ENCODE assay signal across 35 cellular contexts in the genomic region with DNA sequence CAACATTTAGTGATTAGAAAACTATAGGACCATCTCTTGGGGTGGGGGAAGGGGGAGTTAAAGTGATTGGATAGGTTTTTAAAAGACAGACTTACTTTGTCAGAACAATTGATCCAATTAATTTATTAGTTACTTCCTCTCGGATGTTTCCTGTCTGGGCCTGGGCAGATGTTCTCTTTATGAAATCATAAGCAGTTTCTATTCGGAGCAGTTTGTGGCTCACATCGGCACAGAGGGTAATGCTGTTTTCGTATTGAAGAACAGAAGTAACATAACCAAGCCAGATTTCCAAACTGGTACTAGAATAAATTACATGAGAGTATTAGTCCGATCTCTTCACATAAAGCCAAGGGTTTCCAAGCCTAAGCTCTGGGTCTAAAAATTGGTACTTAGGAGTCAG. TPM values are rescaled to one million over a fixed set of nuclear protein-coding genes. Genes with fewer than 3 reads are reported as not detected.
"Had no signal": no experiment of that assay in that cellular context is flagged by ENCODE, and none has a peak within 500 bp of the region (broad histone marks: within the 10 kb centered on the region; RNA-seq: fewer than 3 reads in every experiment).

No MANE protein-coding gene starts in this region.

- H3K4me3 ChIP-seq: ascending aorta, cardiac muscle cell, colonic mucosa, Peyer's patch, SJCRH30, SK-N-MC had no signal

- ATAC-seq: activated CD4-positive, alpha-beta T cell treated with anti-CD3 and anti-CD28 coated beads for 36 hours; activated CD4-positive, CD25-positive, alpha-beta regulatory T cell treated with anti-CD3 and anti-CD28 coated beads, Interleukin-2, amount 50 U/mL, for 24 hours; activated CD8-positive, alpha-beta T cell treated with anti-CD3 and anti-CD28 coated beads, Interleukin-2, amount 10 ng/mL, durations not matched to agents 7 days and 5 days; PC-3 had no signal

- DNase-seq: activated CD4-positive, alpha-beta T cell treated with anti-CD3 and anti-CD28 coated beads for 36 hours; activated CD4-positive, alpha-beta T cell treated with anti-CD3 and anti-CD28 coated beads, Interleukin-2, amount 10 ng/mL, durations not matched to agents 7 days and 5 days; activated CD4-positive, alpha-beta T cell treated with anti-CD3 and anti-CD28 coated beads, Interleukin-2, amount 50 U/mL, for 48 hours; activated CD8-positive, alpha-beta T cell treated with anti-CD3 and anti-CD28 coated beads, Interleukin-2, amount 10 ng/mL, durations not matched to agents 7 days and 5 days; activated gamma-delta T cell; activated naive CD4-positive, alpha-beta T cell treated with Interleukin-2 at 50 U/mL for 16 hours; activated naive CD8-positive, alpha-beta T cell treated with anti-CD3 and anti-CD28 coated beads, Interleukin-2, amount 10 ng/mL, durations not matched to agents 7 days and 5 days; activated T-cell treated with anti-CD3 and anti-CD28 coated beads, Interleukin-2, amount 50 U/mL, for 24 hours; amygdala; colonic mucosa; MM.1S; NCI-H1092 treated with DMSO at 0.1 percent for 48 hours; NCI-H1417; NCI-H146; NCI-H187; NCI-H2029 treated with DMSO at 0.1 percent for 48 hours; NCI-H2107; NCI-H2171; NCI-H510A; NCI-H526; NCI-H748 treated with DMSO at 0.1 percent for 48 hours; PC-3; Peyer's patch; Right ventricle myocardium superior; SJCRH30; T1000 had no signal

- H3K27ac ChIP-seq: ascending aorta, cardiac muscle cell, colonic mucosa, Peyer's patch, SJCRH30, SK-N-MC had no signal

- H3K27me3 ChIP-seq: ascending aorta, cardiac muscle cell, colonic mucosa, Peyer's patch, SJCRH30 had no signal

- H3K36me3 ChIP-seq: ascending aorta, cardiac muscle cell, colonic mucosa, Peyer's patch, SJCRH30 had no signal

- H3K9me3 ChIP-seq: ascending aorta, colonic mucosa, Peyer's patch, SJCRH30 had no signal

- H3K4me1 ChIP-seq: ascending aorta, colonic mucosa, Peyer's patch, SJCRH30 had no signal

RNA-seq across cellular contexts. Expression of a gene that starts 20.6 kb away (rescaled TPM):
- total RNA-seq: activated CD4-positive, alpha-beta T cell treated with anti-CD3 and anti-CD28 coated beads for 36 hours; activated CD4-positive, alpha-beta T cell treated with anti-CD3 and anti-CD28 coated beads, Interleukin-2, amount 10 ng/mL, durations not matched to agents 7 days and 5 days; activated CD8-positive, alpha-beta T cell treated with anti-CD3 and anti-CD28 coated beads, Interleukin-2, amount 10 ng/mL, durations not matched to agents 7 days and 5 days; activated naive CD8-positive, alpha-beta T cell treated with anti-CD3 and anti-CD28 coated beads, Interleukin-2, amount 10 ng/mL, durations not matched to agents 7 days and 5 days; activated T-helper 2 cell treated with anti-CD3 and anti-CD28 coated beads, Interferon-gamma antibody, Interleukin-2, Interleukin-4, amounts not matched to agents 10 μg/mL and 5 μg/mL and 100 μg/mL, durations not matched to agents 14 hours and 24 hours and 36 hours; ascending aorta; cardiac muscle cell; chondrocyte; colonic mucosa; PC-3; Peyer's patch; Right ventricle myocardium superior; T-helper 1 cell treated with Interleukin-12 subunit alpha and Interleukin-12 subunit beta and Interleukin-4 antibody, amounts not matched to agents 30 ng/mL and 1 ng/mL, for 36 hours; T-helper 2 cell treated with Interferon-gamma antibody and Interleukin-4, amounts not matched to agents 100 ng/mL and 5 ng/mL, for 36 hours had no signal
- polyA plus RNA-seq: adipose tissue, cardiac muscle cell had no signal

RNA-seq across cellular contexts. Expression of a gene that starts 52.1 kb away (rescaled TPM):
- total RNA-seq: activated CD8-positive, alpha-beta T cell treated with anti-CD3 and anti-CD28 coated beads, Interleukin-2, amount 10 ng/mL, durations not matched to agents 7 days and 5 days; SJCRH30 had no signal
- polyA plus RNA-seq: cardiac muscle cell had no signal
